In the genomic region with DNA sequence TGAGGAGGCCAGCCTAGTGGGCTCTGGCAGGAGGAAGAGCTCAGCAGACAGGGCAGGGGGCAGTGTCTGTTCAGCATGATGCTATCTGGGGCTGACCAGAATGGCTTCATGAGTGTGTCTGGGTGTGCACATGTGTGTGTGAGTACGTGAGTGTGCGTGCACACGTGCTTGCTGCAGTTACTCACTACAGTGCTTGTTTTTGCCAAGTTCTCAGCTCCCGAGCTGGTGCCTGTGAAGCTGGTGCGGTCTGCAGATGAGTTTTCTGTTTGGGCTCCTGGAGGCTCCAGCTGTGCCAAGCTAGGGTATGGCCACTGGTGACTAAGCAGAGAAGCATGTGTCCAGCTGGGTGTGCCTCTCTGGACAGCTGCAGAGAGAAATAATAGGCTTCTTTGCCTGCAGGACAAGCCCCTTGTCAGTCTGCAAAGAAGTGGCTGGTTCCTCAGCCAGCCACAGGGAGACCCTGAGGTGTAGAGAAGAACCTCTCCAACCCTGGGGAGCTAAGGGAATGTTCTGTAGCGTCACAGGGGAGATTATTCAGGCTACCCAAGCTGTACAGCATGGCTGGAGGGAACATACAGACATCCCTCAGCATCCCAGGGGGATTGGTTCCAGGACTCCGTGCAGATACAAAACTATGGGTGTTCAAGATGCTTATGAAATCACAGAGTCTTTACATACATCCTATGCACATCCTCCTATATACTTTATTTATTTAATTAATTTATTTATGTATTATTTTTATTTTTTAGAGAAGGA, we compare ENCODE assay signal across 9 cellular contexts. TPM values are rescaled to one million over a fixed set of nuclear protein-coding genes. Genes with fewer than 3 reads are reported as not detected.
A peak's percentile ranks its signal among the peaks of the same experiment; 100 is the strongest.
DNase-seq lines count a peak whose midpoint lies in the region; TF ChIP-seq lines count a peak whose summit lies in the region.
"Had no signal": no experiment of that assay in that cellular context is flagged by ENCODE, and none has a peak within 500 bp of the region (broad histone marks: within the 10 kb centered on the region; RNA-seq: fewer than 3 reads in every experiment).

No MANE protein-coding gene starts in this region.

- no peak for TF ChIP-seq POLR2A in breast epithelium (IDR thresholded peaks at IDR 0.05)
- TF ChIP-seq POLR2A in thyroid gland (IDR thresholded peaks at IDR 0.05) = no peak

- TF ChIP-seq CTCF in breast epithelium (IDR thresholded peaks at IDR 0.05) (no peak), thyroid gland (IDR thresholded peaks at IDR 0.05) (no peak)

- H3K4me1 ChIP-seq in breast epithelium = no peaks in the 10 kb centered on the region
- peaks cover 19 to 54% of the 10 kb centered on the region in 2 donors for H3K4me1 ChIP-seq in thyroid gland
- H3K4me1 ChIP-seq: uterus had no signal

- peak overlapping the region; percentile 4 to 32 for H3K27ac ChIP-seq in breast epithelium
- H3K27ac ChIP-seq in thyroid gland = peak overlapping the region in 2 of 3 donors; percentile 40 to 77
- H3K27ac ChIP-seq: uterus had no signal

- DNase-seq in HT-29 (ENCODE audit: low spot score) = peak; percentile 62
- peak in 1 of 2 donors; percentile 54 for DNase-seq in breast epithelium (ENCODE audit: low spot score in 2 of 2)
- peak; percentile 63 for DNase-seq in kidney glomerular epithelial cell (lab: John Stamatoyannopoulos, UW)
- DNase-seq in thyroid gland = peak; percentile 39 to 66
- no peak for DNase-seq in COR-L47 (lab: John Stamatoyannopoulos, UW)
- DNase-seq in NCI-H2081 (lab: John Stamatoyannopoulos, UW) = no peak
- DNase-seq in AML-193 (lab: John Stamatoyannopoulos, UW) = no peak
- no peak for DNase-seq in SHP77 (lab: John Stamatoyannopoulos, UW)

- intact Hi-C loops in breast epithelium (cut with DNase I; ENCODE audit: low total_unique reads) = no loop called here
- intact Hi-C loops in thyroid gland (cut with DNase I) = no loop called here

- 46 to 70% methylated on average over 5 to 7 of the region's 7 CpGs for WGBS in thyroid gland, 2 donors

- H3K9me3 ChIP-seq in breast epithelium (no peaks in the 10 kb centered on the region), thyroid gland (no peaks in the 10 kb centered on the region)
- H3K9me3 ChIP-seq: uterus had no signal

- H3K4me3 ChIP-seq in breast epithelium = no peak overlapping the region
- H3K4me3 ChIP-seq in thyroid gland (replicated peaks in 1 of 3) = no peak overlapping the region
- H3K4me3 ChIP-seq: uterus had no signal

- no peaks in the 10 kb centered on the region for H3K36me3 ChIP-seq in breast epithelium
- no peaks in the 10 kb centered on the region for H3K36me3 ChIP-seq in thyroid gland
- H3K36me3 ChIP-seq: uterus had no signal

- H3K27me3 ChIP-seq in breast epithelium (no peaks in the 10 kb centered on the region), thyroid gland (no peaks in the 10 kb centered on the region)
- H3K27me3 ChIP-seq: uterus had no signal

RNA-seq across cellular contexts. Expression of gene FAM50B, which starts 40.2 kb away (rescaled TPM):
- not detected in 2 replicates for total RNA-seq in HT-29 (2014; rRNA removed; shearing (Covaris generic))
- total RNA-seq in breast epithelium (10 to 100 TPM in 1 of 3 donors, 1 to 10 TPM in 2; 8.8 to 17.0 (median 9.3) TPM), thyroid gland (10 to 100 TPM; 18.4 to 40.9 (median 20.3) TPM)

RNA-seq across cellular contexts. Expression of gene PXDC1, which starts 57.4 kb away (rescaled TPM):
- 44.4 and 45.3 TPM in 2 replicates for total RNA-seq in HT-29 (2014; rRNA removed; shearing (Covaris generic))
- total RNA-seq in breast epithelium (100 to 1,000 TPM in 1 of 3 donors, 10 to 100 TPM in 2; 86.2 to 122 (median 88.0) TPM), thyroid gland (100 to 1,000 TPM in 1 of 4 donors, 10 to 100 TPM in 3; 73.5 to 102 (median 82.7) TPM)

Comparison
In these comparisons a context has a peak if more than half of its experiments do, and no peak if none do; other contexts are left out.
1. DNase-seq: peak in HT-29 (single experiment), kidney glomerular epithelial cell (single experiment) and thyroid gland (2 of 2); none in COR-L47 (single experiment), NCI-H2081 (0 of 2), AML-193 (0 of 2) and SHP77 (0 of 2).